In the genomic region with DNA sequence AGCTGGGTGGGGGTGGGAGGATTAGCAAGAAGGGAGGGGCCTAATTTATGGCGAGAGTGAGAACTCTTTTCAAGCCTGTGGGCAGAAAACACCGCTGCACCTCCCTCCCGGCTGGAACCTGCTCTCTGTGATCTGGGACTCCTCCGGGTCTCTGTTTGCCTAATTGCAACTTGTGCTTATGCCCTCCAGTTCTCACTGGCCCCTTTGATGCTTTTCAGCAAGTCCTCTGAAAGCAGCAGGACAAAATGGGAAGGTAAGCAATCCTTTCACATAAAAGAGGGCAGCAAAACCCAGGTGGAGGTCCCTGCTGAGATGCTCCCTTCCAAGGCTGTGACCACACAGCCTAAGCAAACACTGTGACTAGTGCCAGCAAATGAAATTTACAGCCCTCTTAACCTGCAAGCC, we compare ENCODE assay signal across 1 cellular context.
TF ChIP-seq lines count a peak whose summit lies in the region.

No MANE protein-coding gene starts in this region.

TF ChIP-seq in HEK293, 187 proteins besides CTCF, POLR2A, EP300 and RAD21 (continued from another document):
- TF ChIP-seq, protein P1, sequence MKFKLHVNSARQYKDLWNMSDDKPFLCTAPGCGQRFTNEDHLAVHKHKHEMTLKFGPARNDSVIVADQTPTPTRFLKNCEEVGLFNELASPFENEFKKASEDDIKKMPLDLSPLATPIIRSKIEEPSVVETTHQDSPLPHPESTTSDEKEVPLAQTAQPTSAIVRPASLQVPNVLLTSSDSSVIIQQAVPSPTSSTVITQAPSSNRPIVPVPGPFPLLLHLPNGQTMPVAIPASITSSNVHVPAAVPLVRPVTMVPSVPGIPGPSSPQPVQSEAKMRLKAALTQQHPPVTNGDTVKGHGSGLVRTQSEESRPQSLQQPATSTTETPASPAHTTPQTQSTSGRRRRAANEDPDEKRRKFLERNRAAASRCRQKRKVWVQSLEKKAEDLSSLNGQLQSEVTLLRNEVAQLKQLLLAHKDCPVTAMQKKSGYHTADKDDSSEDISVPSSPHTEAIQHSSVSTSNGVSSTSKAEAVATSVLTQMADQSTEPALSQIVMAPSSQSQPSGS (tag by site-specific recombination; IDR thresholded peaks at IDR 0.05; ENCODE audit: low read depth), result no peak
- TF ChIP-seq YY1 (tag by site-specific recombination; IDR thresholded peaks at IDR 0.05) (no peak), SP7 (tag by site-specific recombination; IDR thresholded peaks at IDR 0.05) (peak; percentile 45), ZNF658 (tag by site-specific recombination; IDR thresholded peaks at IDR 0.05) (no peak), TCF7L2 (IDR thresholded peaks at IDR 0.05; ENCODE audit: borderline replicate concordance, low read depth, low read length) (peak; percentile 46; the same call in 1 of the 2 replicates), ZIC2 (tag by site-specific recombination; IDR thresholded peaks at IDR 0.05) (peak; percentile 87)
- TF ChIP-seq, protein P2, sequence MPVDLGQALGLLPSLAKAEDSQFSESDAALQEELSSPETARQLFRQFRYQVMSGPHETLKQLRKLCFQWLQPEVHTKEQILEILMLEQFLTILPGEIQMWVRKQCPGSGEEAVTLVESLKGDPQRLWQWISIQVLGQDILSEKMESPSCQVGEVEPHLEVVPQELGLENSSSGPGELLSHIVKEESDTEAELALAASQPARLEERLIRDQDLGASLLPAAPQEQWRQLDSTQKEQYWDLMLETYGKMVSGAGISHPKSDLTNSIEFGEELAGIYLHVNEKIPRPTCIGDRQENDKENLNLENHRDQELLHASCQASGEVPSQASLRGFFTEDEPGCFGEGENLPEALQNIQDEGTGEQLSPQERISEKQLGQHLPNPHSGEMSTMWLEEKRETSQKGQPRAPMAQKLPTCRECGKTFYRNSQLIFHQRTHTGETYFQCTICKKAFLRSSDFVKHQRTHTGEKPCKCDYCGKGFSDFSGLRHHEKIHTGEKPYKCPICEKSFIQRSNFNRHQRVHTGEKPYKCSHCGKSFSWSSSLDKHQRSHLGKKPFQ (tag by site-specific recombination; IDR thresholded peaks at IDR 0.05), result peak; percentile 89
